22 cellular contexts compared by ENCODE assay signal in genomic region chr20:31641391-31641790, GRCh38. TPM values are rescaled to one million over a fixed set of nuclear protein-coding genes. Genes with fewer than 3 reads are reported as not detected.
"Had no signal": no experiment of that assay in that cellular context is flagged by ENCODE, and none has a peak within 500 bp of the region (broad histone marks: within the 10 kb centered on the region; RNA-seq: fewer than 3 reads in every experiment).

No MANE protein-coding gene starts in this region.

- H3K36me3 Mint-ChIP-seq: WTC11 had no signal

- ATAC-seq: esophagus mucosa, gastroesophageal sphincter, heart left ventricle, left lung, WTC11 had no signal

- DNase-seq: activated CD4-positive, alpha-beta memory T cell treated with anti-CD3 and anti-CD28 coated beads, Interleukin-2, amount 10 ng/mL, durations not matched to agents 7 days and 5 days; activated CD4-positive, alpha-beta T cell treated with anti-CD3 and anti-CD28 coated beads for 4 hours; activated CD8-positive, alpha-beta memory T cell treated with anti-CD3 and anti-CD28 coated beads, Interleukin-2, amount 50 U/mL, for 48 hours; activated gamma-delta T cell treated with Interleukin-2 at 50 U/mL for 16 hours; aorta; brain microvascular endothelial cell; effector CD4-positive, alpha-beta T cell; heart left ventricle; stimulated activated CD4-positive, alpha-beta T cell treated with anti-CD3 and anti-CD28 coated beads, Interleukin-12 subunit alpha, Interleukin-12 subunit beta, amount 100 ng/mL, for 4 hours; stimulated activated CD4-positive, alpha-beta T cell treated with anti-CD3 and anti-CD28 coated beads, Interleukin-1b, Interleukin-23, amount 100 ng/mL, for 48 hours; stimulated activated CD8-positive, alpha-beta memory T cell treated with anti-CD3 and anti-CD28 coated beads, Interleukin-4, amount 100 ng/mL, for 48 hours; stimulated activated naive CD4-positive, alpha-beta T cell treated with Interleukin-2 at 50 U/mL for 16 hours; uterus had no signal

- H3K4me3 Mint-ChIP-seq: activated CD4-positive, alpha-beta memory T cell treated with anti-CD3 and anti-CD28 coated beads, Interleukin-2, amount 10 ng/mL, durations not matched to agents 7 days and 5 days; neural crest cell; T-helper 2 cell treated with Interferon-gamma antibody and Interleukin-4, amounts not matched to agents 5 μg/mL and 100 μg/mL, for 36 hours; WTC11 had no signal

- H3K9me3 Mint-ChIP-seq: activated CD4-positive, alpha-beta memory T cell treated with anti-CD3 and anti-CD28 coated beads, Interleukin-2, amount 10 ng/mL, durations not matched to agents 7 days and 5 days; neural crest cell; T-helper 2 cell treated with Interferon-gamma antibody and Interleukin-4, amounts not matched to agents 5 μg/mL and 100 μg/mL, for 36 hours; WTC11 had no signal

- H3K27ac Mint-ChIP-seq: activated CD4-positive, alpha-beta memory T cell treated with anti-CD3 and anti-CD28 coated beads, Interleukin-2, amount 10 ng/mL, durations not matched to agents 7 days and 5 days; T-helper 2 cell treated with Interferon-gamma antibody and Interleukin-4, amounts not matched to agents 5 μg/mL and 100 μg/mL, for 36 hours; WTC11 had no signal

- FAIRE-seq: TTC549 had no signal

- H3K4me1 Mint-ChIP-seq: neural crest cell, WTC11 had no signal

RNA-seq across cellular contexts. Expression of gene COX4I2, which starts 3.7 kb away (rescaled TPM):
- total RNA-seq: activated CD4-positive, alpha-beta memory T cell treated with anti-CD3 and anti-CD28 coated beads, Interleukin-2, amount 10 ng/mL, durations not matched to agents 7 days and 5 days; lung microvascular endothelial cell; mononuclear cell; neural crest cell; WTC11 had no signal
